ENCODE assay signal across 12 cellular contexts in genomic region chr9:113456235-113456634, GRCh38. TPM values are rescaled to one million over a fixed set of nuclear protein-coding genes. Genes with fewer than 3 reads are reported as not detected.
A peak's percentile ranks its signal among the peaks of the same experiment; 100 is the strongest.
DNase-seq lines count a peak whose midpoint lies in the region; ATAC-seq, FAIRE-seq and TF ChIP-seq lines count a peak whose summit lies in the region.
"Had no signal": no experiment of that assay in that cellular context is flagged by ENCODE, and none has a peak within 500 bp of the region (broad histone marks: within the 10 kb centered on the region; RNA-seq: fewer than 3 reads in every experiment).

No MANE protein-coding gene starts in this region.

- H3K9me3 ChIP-seq in ascending aorta = no peaks in the 10 kb centered on the region
- no peaks in the 10 kb centered on the region for H3K9me3 ChIP-seq in lung (ENCODE audit: control insufficient read depth in 2 of 2, insufficient read depth in 1 of 2, low read length in 1 of 2)
- H3K9me3 ChIP-seq in tibial nerve = no peaks in the 10 kb centered on the region
- H3K9me3 ChIP-seq in pancreas = no peaks in the 10 kb centered on the region

- WGBS in lung, 2 donors = 93% methylated on average over 2 of the region's 2 CpGs
- 94% methylated on average over 2 of the region's 2 CpGs for WGBS in tibial nerve, 2 donors
- WGBS in pancreas, 2 donors = 92 to 98% methylated on average over 2 of the region's 2 CpGs

- no peak for ATAC-seq in lung (ENCODE audit: insufficient read depth, low FRiP score)
- ATAC-seq in T-cell (replicated peaks in 1 of 4) = no peak
- no peak for ATAC-seq in pancreas
- ATAC-seq: natural killer cell had no signal

- H3K4me1 Mint-ChIP-seq in HFFc6 (ENCODE audit: low read depth) (peaks cover 42% of the 10 kb centered on the region), T-cell (no peaks in the 10 kb centered on the region)

- H3K36me3 Mint-ChIP-seq in HFFc6 (ENCODE audit: low read depth) (no peaks in the 10 kb centered on the region), T-cell (no peaks in the 10 kb centered on the region)
- H3K36me3 Mint-ChIP-seq: natural killer cell had no signal

- H3K4me3 ChIP-seq in ascending aorta = no peak overlapping the region
- no peak overlapping the region for H3K4me3 ChIP-seq in lung
- no peak overlapping the region for H3K4me3 ChIP-seq in tibial nerve
- no peak overlapping the region for H3K4me3 ChIP-seq in pancreas

- H3K4me1 ChIP-seq in ascending aorta = peaks cover 16 to 36% of the 10 kb centered on the region in 2 donors
- peaks cover 2 to 13% of the 10 kb centered on the region in 2 donors for H3K4me1 ChIP-seq in lung (ENCODE audit: control insufficient read depth in 2 of 2, insufficient read depth in 2 of 2, low read length in 2 of 2)
- H3K4me1 ChIP-seq in tibial nerve = peaks cover 0 to 25% (median 22%) of the 10 kb centered on the region in 4 donors
- H3K4me1 ChIP-seq in pancreas = peaks cover 9 to 19% (median 18%) of the 10 kb centered on the region in 3 donors

- H3K4me3 Mint-ChIP-seq in HFFc6 (peak overlapping the region; percentile 42), T-cell (no peak overlapping the region)
- H3K4me3 Mint-ChIP-seq: natural killer cell had no signal

- H3K27ac Mint-ChIP-seq in HFFc6 (peak overlapping the region; percentile 100), T-cell (no peak overlapping the region)

- no peak for TF ChIP-seq POLR2A in tibial nerve (IDR thresholded peaks at IDR 0.05)

- TF ChIP-seq EP300 in tibial nerve (IDR thresholded peaks at IDR 0.05) = no peak

- peak; percentile 36 for DNase-seq in HFFc6
- DNase-seq in ascending aorta (ENCODE audit: low spot score in 2 of 2) = no peak
- no peak for DNase-seq in lung (ENCODE audit: low spot score)
- no peak for DNase-seq in tibial nerve (ENCODE audit: low spot score in 2 of 2)
- DNase-seq in activated naive CD4-positive, alpha-beta T cell treated with anti-CD3 and anti-CD28 coated beads, Interleukin-2, amount 50 U/mL, for 16 hours = no peak
- no peak for DNase-seq in T-cell
- DNase-seq in pancreas = no peak
- DNase-seq: activated CD4-positive, alpha-beta T cell treated with anti-CD3 and anti-CD28 coated beads for 1 hour; activated effector memory CD4-positive, alpha-beta T cell treated with Interleukin-2 at 50 U/mL for 16 hours; DMS79; KG1; natural killer cell had no signal

- CTCF ChIA-PET in T-cell (lab: Charles Lee) = no interaction called here

- POLR2A ChIA-PET in T-cell (lab: Charles Lee) = interaction anchor here in 1 of 2 donors (0.5 kb wide), 1 partner anchor 63 kb away, joined by 3 read pairs; no protein-coding TSS in a partner anchor

- H3K27me3 ChIP-seq in ascending aorta (no peaks in the 10 kb centered on the region), lung (ENCODE audit: control insufficient read depth, insufficient read depth) (no peaks in the 10 kb centered on the region), tibial nerve (no peaks in the 10 kb centered on the region), pancreas (no peaks in the 10 kb centered on the region)

- TF ChIP-seq CTCF in HFFc6 (IDR thresholded peaks at IDR 0.05) = no peak
- no peak for TF ChIP-seq CTCF in ascending aorta (IDR thresholded peaks at IDR 0.05)
- TF ChIP-seq CTCF in lung (IDR thresholded peaks at IDR 0.05; ENCODE audit: control extremely low read depth, extremely low read depth) = no peak
- TF ChIP-seq CTCF in tibial nerve (IDR thresholded peaks at IDR 0.05) = no peak
- TF ChIP-seq CTCF in pancreas (IDR thresholded peaks at IDR 0.05) = no peak

- H3K27me3 Mint-ChIP-seq in HFFc6 (ENCODE audit: insufficient read depth) = no peaks in the 10 kb centered on the region; the same call in none of the 2 replicates
- H3K27me3 Mint-ChIP-seq in T-cell = no peaks in the 10 kb centered on the region

- FAIRE-seq in pancreas (lab: Jason Lieb, UNC) = no peak

- no peaks in the 10 kb centered on the region for H3K9me3 Mint-ChIP-seq in HFFc6
- H3K9me3 Mint-ChIP-seq in T-cell = no peaks in the 10 kb centered on the region
- H3K9me3 Mint-ChIP-seq: natural killer cell had no signal

- H3K27ac ChIP-seq in ascending aorta = peak overlapping the region; percentile 97
- peak overlapping the region; percentile 56 to 82 for H3K27ac ChIP-seq in lung (ENCODE audit: low read depth in 1 of 2, low read length in 1 of 2)
- peak overlapping the region in 3 of 4 donors; percentile 66 to 86 (median 68) for H3K27ac ChIP-seq in tibial nerve
- peak overlapping the region in 2 of 4 donors; percentile 39 to 74 for H3K27ac ChIP-seq in pancreas

- intact Hi-C loops in ascending aorta (cut with DNase I) = no loop called here
- intact Hi-C loops in pancreas (cut with DNase I) = no loop called here

- no peaks in the 10 kb centered on the region for H3K36me3 ChIP-seq in ascending aorta
- H3K36me3 ChIP-seq in lung (ENCODE audit: control insufficient read depth in 2 of 2, insufficient read depth in 2 of 2, low read length in 2 of 2) = no peaks in the 10 kb centered on the region
- H3K36me3 ChIP-seq in tibial nerve = no peaks in the 10 kb centered on the region
- no peaks in the 10 kb centered on the region for H3K36me3 ChIP-seq in pancreas

RNA-seq across cellular contexts. Expression of gene RGS3, which starts 7.3 kb away (rescaled TPM):
- total RNA-seq in HFFc6 (2021; fragmentation: NEBNext Ultra II Directional; extraction: Animal tissue kit (Norgen Biotek cat#: 25700)) = 10 to 100 TPM; 49.7 to 57.0 (median 52.5) TPM
- 125 TPM for total RNA-seq in ascending aorta
- total RNA-seq in lung = 10 to 100 TPM; 79.0 to 91.8 TPM
- 10 to 100 TPM; 43.0 to 68.8 TPM for polyA plus RNA-seq in lung
- total RNA-seq in tibial nerve = 10 to 100 TPM; 18.0 to 45.9 (median 35.2) TPM
- 10 to 100 TPM; 15.9 to 36.5 (median 24.9) TPM for total RNA-seq in T-cell
- total RNA-seq in pancreas = 10 to 100 TPM; 18.3 to 44.0 (median 28.7) TPM
- 10 to 100 TPM; 31.6 to 55.3 TPM for polyA plus RNA-seq in pancreas

RNA-seq across cellular contexts. Expression of gene C9orf43, which starts 45.7 kb away (rescaled TPM):
- under 1 TPM; 0.27 to 0.73 (median 0.38) TPM for total RNA-seq in HFFc6 (2021; fragmentation: NEBNext Ultra II Directional; extraction: Animal tissue kit (Norgen Biotek cat#: 25700))
- not detected for total RNA-seq in ascending aorta
- total RNA-seq in lung = 1 to 10 TPM in 1 of 2 donors, under 1 TPM in 1; 0.74 to 1.2 TPM
- polyA plus RNA-seq in lung = under 1 TPM; 0.27 to 0.28 TPM
- total RNA-seq in tibial nerve = 1 to 10 TPM in 1 of 4 donors, under 1 TPM in 1, not detected in 2; 0.59 to 1.3 TPM
- total RNA-seq in T-cell = 1 to 10 TPM in 1 of 5 donors, under 1 TPM in 4; 0.28 to 1.1 (median 0.82) TPM
- total RNA-seq in pancreas = under 1 TPM; 0.18 to 0.55 (median 0.42) TPM
- polyA plus RNA-seq in pancreas = 1 to 10 TPM in 1 of 2 donors, under 1 TPM in 1; 0.68 to 1.5 TPM

RNA-seq across cellular contexts. Expression of gene POLE3, which starts 45.8 kb away (rescaled TPM):
- 10 to 100 TPM; 33.7 to 43.9 (median 37.9) TPM for total RNA-seq in HFFc6 (2021; fragmentation: NEBNext Ultra II Directional; extraction: Animal tissue kit (Norgen Biotek cat#: 25700))
- 17.5 TPM for total RNA-seq in ascending aorta
- total RNA-seq in lung = 10 to 100 TPM; 25.9 to 31.0 TPM
- polyA plus RNA-seq in lung = 10 to 100 TPM; 21.7 to 42.9 TPM
- total RNA-seq in tibial nerve = 10 to 100 TPM; 22.2 to 28.4 (median 26.0) TPM
- 10 to 100 TPM; 47.2 to 59.1 (median 50.6) TPM for total RNA-seq in T-cell
- 10 to 100 TPM in 5 of 6 donors, 1 to 10 TPM in 1; 8.7 to 19.1 (median 14.0) TPM for total RNA-seq in pancreas
- polyA plus RNA-seq in pancreas = 10 to 100 TPM in 1 of 2 donors, 1 to 10 TPM in 1; 9.1 to 14.3 TPM

RNA-seq across cellular contexts. Expression of gene ALAD, which starts 55.2 kb away (rescaled TPM):
- 10 to 100 TPM; 27.8 to 31.0 (median 30.3) TPM for total RNA-seq in HFFc6 (2021; fragmentation: NEBNext Ultra II Directional; extraction: Animal tissue kit (Norgen Biotek cat#: 25700))
- total RNA-seq in ascending aorta = 71.4 TPM
- total RNA-seq in lung = 10 to 100 TPM; 30.5 to 41.3 TPM
- polyA plus RNA-seq in lung = 10 to 100 TPM; 22.5 to 26.6 TPM
- total RNA-seq in tibial nerve = 10 to 100 TPM; 36.3 to 80.4 (median 46.8) TPM
- total RNA-seq in T-cell = 10 to 100 TPM; 23.4 to 40.8 (median 35.2) TPM
- total RNA-seq in pancreas = 10 to 100 TPM; 35.7 to 60.3 (median 43.8) TPM
- 10 to 100 TPM; 43.3 to 46.5 TPM for polyA plus RNA-seq in pancreas
